Comparison of ENCODE assay signal across 8 cellular contexts in the genomic region with DNA sequence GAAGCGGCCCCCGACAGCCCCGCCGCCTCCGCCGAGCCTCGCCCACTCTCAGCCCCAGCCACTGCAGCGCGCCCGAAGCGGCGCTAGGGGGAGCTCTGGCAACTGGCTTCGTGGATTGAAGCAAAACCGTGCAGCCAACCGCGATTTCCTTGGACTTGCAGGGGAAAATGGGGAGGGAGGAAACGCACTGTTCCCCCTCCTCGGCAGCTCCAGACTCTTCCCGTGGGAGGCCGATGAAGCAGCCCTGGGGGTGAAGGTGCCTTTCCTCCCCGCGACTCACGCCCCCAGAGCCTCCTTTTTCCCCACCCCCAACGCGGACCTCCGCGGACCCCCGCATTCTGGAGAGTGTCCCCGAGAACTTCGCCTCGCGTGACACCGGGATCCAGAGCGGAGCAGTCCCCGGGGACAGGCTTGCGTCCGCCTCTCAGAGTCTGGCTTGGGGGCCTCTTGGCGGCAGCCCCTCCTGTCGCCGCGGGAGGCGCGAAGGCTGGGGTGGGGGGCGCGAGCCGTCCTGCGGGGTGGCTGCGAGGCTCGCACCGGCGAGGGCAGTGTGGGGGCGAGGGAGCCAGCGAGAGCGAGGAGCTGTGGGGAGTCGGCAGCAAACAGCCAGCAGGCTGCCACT. TPM values are rescaled to one million over a fixed set of nuclear protein-coding genes. Genes with fewer than 3 reads are reported as not detected.
DNase-seq lines count a peak whose midpoint lies in the region; ATAC-seq and TF ChIP-seq lines count a peak whose summit lies in the region.

No MANE protein-coding gene starts in this region.

- peaks cover 0 to 2% of the 10 kb centered on the region in 2 donors for H3K27me3 Mint-ChIP-seq in CD4-positive, alpha-beta memory T cell

- no peaks in the 10 kb centered on the region for H3K9me3 ChIP-seq in CD4-positive, alpha-beta memory T cell (ENCODE audit: control insufficient read depth in 1 of 2, low read length in 2 of 2)
- no peaks in the 10 kb centered on the region for H3K9me3 ChIP-seq in HUES48 (ENCODE audit: control insufficient read depth, insufficient read depth, low read length)
- no peaks in the 10 kb centered on the region for H3K9me3 ChIP-seq in OCI-LY7 (ENCODE audit: low read length)

- peak overlapping the region; percentile 45 for H3K27ac ChIP-seq in CD4-positive, alpha-beta memory T cell (ENCODE audit: low read depth, low read length)
- H3K27ac ChIP-seq in HUES48 (ENCODE audit: low read depth, low read length): peak overlapping the region; percentile 47
- no peak overlapping the region for H3K27ac ChIP-seq in OCI-LY7 (ENCODE audit: low read depth, low read length, poor library complexity, severe bottlenecking)

- H3K4me2 ChIP-seq in OCI-LY7 (ENCODE audit: low read length): peak overlapping the region; percentile 76

- intact Hi-C loops in CD4-positive, alpha-beta memory T cell (cut with micrococcal nuclease): loop anchor here (1.0 to 10.0 kb wide), 9 partner anchors 35 to 436 kb away; no protein-coding TSS in a partner anchor
- intact Hi-C loops in OCI-LY7 (cut with micrococcal nuclease; ENCODE audit: unreplicated experiment): loop anchor here (1.0 to 10.0 kb wide), 2 partner anchors 35 to 321 kb away; no protein-coding TSS in a partner anchor

- H3K27me3 ChIP-seq in CD4-positive, alpha-beta memory T cell (ENCODE audit: insufficient read depth, low read length): peaks cover 3% of the 10 kb centered on the region
- peaks cover 75% of the 10 kb centered on the region for H3K27me3 ChIP-seq in HUES48 (ENCODE audit: control insufficient read depth, insufficient read depth, low read length)

- POLR2A ChIA-PET in CD4-positive, alpha-beta memory T cell (lab: Charles Lee; ENCODE audit: partially characterized antibody): interaction anchor here (0.5 to 6.1 kb wide), 21 partner anchors 8 to 577 kb away, joined by 3 to 85 read pairs (median 4); a partner anchor contains a TSS
- POLR2A ChIA-PET in OCI-LY7 (lab: Charles Lee): interaction anchor here (0.6 to 1.5 kb wide), 2 partner anchors 32 to 35 kb away, joined by 3 to 5 read pairs; no protein-coding TSS in a partner anchor

- H3K79me2 ChIP-seq in OCI-LY7 (ENCODE audit: insufficient read depth, low read depth, low read length): no peaks in the 10 kb centered on the region

- no peak for ATAC-seq in HG03097 (IDR thresholded peaks at IDR 0.05; ENCODE audit: low FRiP score, unreplicated experiment)

- no peaks in the 10 kb centered on the region for H3K9me2 ChIP-seq in OCI-LY7 (ENCODE audit: insufficient read depth, low read length)

- H3K36me3 ChIP-seq in CD4-positive, alpha-beta memory T cell (ENCODE audit: insufficient read depth, low read length): no peaks in the 10 kb centered on the region
- H3K36me3 ChIP-seq in HUES48 (ENCODE audit: control insufficient read depth, insufficient read depth, low read length) (no peaks in the 10 kb centered on the region), OCI-LY7 (ENCODE audit: insufficient read depth, low read length) (no peaks in the 10 kb centered on the region)

- CTCF ChIA-PET in CD4-positive, alpha-beta memory T cell (lab: Charles Lee; ENCODE audit: partially characterized antibody): interaction anchor here (0.5 to 7.1 kb wide), 45 partner anchors 8 to 455 kb away, joined by 3 to 96 read pairs (median 4); a partner anchor contains a TSS
- CTCF ChIA-PET in OCI-LY7 (lab: Charles Lee; ENCODE audit: unreplicated experiment): interaction anchor here (0.6 to 1.6 kb wide), 8 partner anchors 10 to 432 kb away, joined by 3 to 8 read pairs (median 3); no protein-coding TSS in a partner anchor

- DNase-seq in CD4-positive, alpha-beta memory T cell: peak; percentile 65 to 77 (median 70)
- DNase-seq in OCI-LY7 (ENCODE audit: low spot score) (peak; percentile 84), epithelial cell of proximal tubule (ENCODE audit: low read depth) (no peak), mucosa of gallbladder (ENCODE audit: low spot score) (peak; percentile 91)
- peak; percentile 88 for DNase-seq in activated T-cell treated with anti-CD3 and anti-CD28 coated beads, Interleukin-2, amount 50 U/mL, for 1 hour
- peak; percentile 68 to 78 for DNase-seq in stimulated activated CD8-positive, alpha-beta memory T cell treated with anti-CD3 and anti-CD28 coated beads, Interleukin-2, amount 100 ng/mL, for 48 hours (ENCODE audit: low read depth in 2 of 2)

- H3K27ac Mint-ChIP-seq in CD4-positive, alpha-beta memory T cell: peak overlapping the region in 5 of 7 donors; percentile 51 to 74 (median 66)

- H3K36me3 Mint-ChIP-seq in CD4-positive, alpha-beta memory T cell: peaks cover 0 to 2% of the 10 kb centered on the region in 2 donors

- H3K4me1 ChIP-seq in CD4-positive, alpha-beta memory T cell (ENCODE audit: insufficient read depth, low read length): peaks cover 28% of the 10 kb centered on the region
- H3K4me1 ChIP-seq in HUES48 (ENCODE audit: control insufficient read depth, insufficient read depth, low read length): peaks cover 9% of the 10 kb centered on the region
- peaks cover 35% of the 10 kb centered on the region for H3K4me1 ChIP-seq in OCI-LY7 (ENCODE audit: insufficient read depth, low read length, poor library complexity, severe bottlenecking)

- H3K9me3 Mint-ChIP-seq in CD4-positive, alpha-beta memory T cell: peaks cover 0 to 4% (median 0%) of the 10 kb centered on the region in 8 donors

- TF ChIP-seq CTCF in OCI-LY7 (conservative IDR thresholded peaks at IDR 0.05; ENCODE audit: low read length) (peak; percentile 92), epithelial cell of proximal tubule (conservative IDR thresholded peaks at IDR 0.05; ENCODE audit: low read depth, low read length) (peak; percentile 97)

- peak overlapping the region; percentile 70 to 76 for H3K4me3 ChIP-seq in CD4-positive, alpha-beta memory T cell (ENCODE audit: low read length in 2 of 2)
- H3K4me3 ChIP-seq in HUES48 (ENCODE audit: low read depth, low read length): peak overlapping the region; percentile 72
- H3K4me3 ChIP-seq in OCI-LY7 (ENCODE audit: low read depth, low read length, poor library complexity, severe bottlenecking): peak overlapping the region; percentile 69
- H3K4me3 ChIP-seq in epithelial cell of proximal tubule (ENCODE audit: low read depth, low read length): peak overlapping the region; percentile 92

- peak overlapping the region; percentile 80 to 92 (median 83) for H3K4me3 Mint-ChIP-seq in CD4-positive, alpha-beta memory T cell

- H3K4me1 Mint-ChIP-seq in CD4-positive, alpha-beta memory T cell: peaks cover 6 to 16% (median 9%) of the 10 kb centered on the region in 4 donors

- BruUV-seq in OCI-LY7 (replicated peaks; lab: Mats Ljungman, UMichigan): no TSS peak

- peak overlapping the region; percentile 82 for H2AFZ ChIP-seq in OCI-LY7 (ENCODE audit: low read length)

- no peaks in the 10 kb centered on the region for H4K20me1 ChIP-seq in OCI-LY7 (ENCODE audit: insufficient read depth, low read length)

- 0 out of 2 replicates have a peak overlapping the region, but pooled peaks have one; percentile 25 for H3K9ac ChIP-seq in HUES48 (ENCODE audit: low read depth, low read length)

RNA-seq across cellular contexts. Expression of a gene that starts 3.8 kb away (rescaled TPM):
- total RNA-seq in CD4-positive, alpha-beta memory T cell: 1 to 10 TPM; 3.1 to 3.6 TPM
- polyA plus RNA-seq in CD4-positive, alpha-beta memory T cell: under 1 TPM; 0.07 to 0.08 TPM
- 16.9 and 21.2 TPM in 2 replicates for total RNA-seq in OCI-LY7 (2014; rRNA removed; shearing (Covaris generic))
- total RNA-seq in OCI-LY7 (2022) (2.8 and 3.4 TPM in 2 replicates), epithelial cell of proximal tubule (43.2 and 50.8 TPM in 2 replicates), mucosa of gallbladder (43.5 TPM)
